In the genomic region with DNA sequence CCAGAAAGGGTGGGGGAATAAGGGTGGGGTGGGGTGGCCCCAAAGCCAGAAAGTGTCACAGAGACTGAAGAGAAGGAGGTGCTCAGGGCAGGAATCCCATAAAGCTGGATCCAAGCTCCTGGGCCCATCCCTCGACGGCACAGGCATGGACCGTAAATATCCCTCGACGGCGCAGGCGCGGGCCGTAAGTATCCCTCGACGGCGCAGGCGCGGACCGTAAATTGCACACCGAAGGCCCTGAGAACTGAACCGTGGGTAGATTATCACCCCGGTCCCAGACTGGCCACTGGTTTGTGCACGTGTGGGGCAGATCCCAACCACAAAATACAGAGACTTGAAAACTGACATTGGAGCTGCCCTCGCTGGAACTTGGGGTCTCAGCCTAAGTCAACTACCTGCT, we compare ENCODE assay signal across 35 cellular contexts. TPM values are rescaled to one million over a fixed set of nuclear protein-coding genes. Genes with fewer than 3 reads are reported as not detected.
"Had no signal": no experiment of that assay in that cellular context is flagged by ENCODE, and none has a peak within 500 bp of the region (broad histone marks: within the 10 kb centered on the region; RNA-seq: fewer than 3 reads in every experiment).

No MANE protein-coding gene starts in this region.

- H3K4me2 ChIP-seq: smooth muscle cell had no signal

- DNase-seq: central memory CD4-positive, alpha-beta T cell; colonic mucosa; effector CD8-positive, alpha-beta T cell; endodermal cell; foreskin keratinocyte; glutamatergic neuron; heart right ventricle; hippocampal formation; immature natural killer cell; mesenchymal stem cell; midbrain; naive thymus-derived CD4-positive, alpha-beta T cell; occipital lobe; stimulated activated CD4-positive, alpha-beta T cell treated with anti-CD3 and anti-CD28 coated beads, Interleukin-12 subunit alpha, Interleukin-12 subunit beta, amount 100 ng/mL, for 4 hours; stimulated activated CD4-positive, alpha-beta T cell treated with anti-CD3 and anti-CD28 coated beads, Interleukin-1b, Interleukin-23, amount 100 ng/mL, for 48 hours; stimulated activated CD4-positive, alpha-beta T cell treated with anti-CD3 and anti-CD28 coated beads, Interleukin-4, amount 100 ng/mL, for 24 hours; stimulated activated naive CD8-positive, alpha-beta T cell treated with anti-CD3 and anti-CD28 coated beads, Interleukin-15, Interleukin-2, amounts not matched to agents 100 U/mL and 50 U/mL, for 24 hours; substantia nigra; testis; tibial artery had no signal

- H3K4me3 ChIP-seq: colonic mucosa, esophagus muscularis mucosa, heart right ventricle, pancreas, smooth muscle cell, testis, tibial artery had no signal

- FAIRE-seq: endothelial cell of umbilical vein, keratinocyte, pancreas had no signal

- H3K4me1 Mint-ChIP-seq: nephron had no signal

- H3K36me3 Mint-ChIP-seq: immature natural killer cell; naive thymus-derived CD4-positive, alpha-beta T cell; stimulated activated effector memory CD8-positive, alpha-beta T cell treated with anti-CD3 and anti-CD28 coated beads, Interleukin-12 subunit alpha, Interleukin-12 subunit beta, amount 100 ng/mL, for 72 hours had no signal

- H3K36me3 ChIP-seq: colonic mucosa, esophagus muscularis mucosa, heart right ventricle, pancreas, tibial artery had no signal

- H3K4me1 ChIP-seq: colonic mucosa, foreskin keratinocyte, testis, tibial artery had no signal

- H3K4me3 Mint-ChIP-seq: dendritic cell treated with granulocyte-macrophage colony-stimulating factor and Interleukin-4, amounts not matched to agents 40 ng/mL and 50 ng/mL, for 4 days; endodermal cell; immature natural killer cell; naive thymus-derived CD4-positive, alpha-beta T cell; nephron; stimulated activated effector memory CD8-positive, alpha-beta T cell treated with anti-CD3 and anti-CD28 coated beads, Interleukin-12 subunit alpha, Interleukin-12 subunit beta, amount 100 ng/mL, for 72 hours; type B pancreatic cell had no signal

- H3K9me3 Mint-ChIP-seq: dendritic cell treated with granulocyte-macrophage colony-stimulating factor and Interleukin-4, amounts not matched to agents 40 ng/mL and 50 ng/mL, for 4 days; immature natural killer cell; naive thymus-derived CD4-positive, alpha-beta T cell; nephron; stimulated activated effector memory CD8-positive, alpha-beta T cell treated with anti-CD3 and anti-CD28 coated beads, Interleukin-12 subunit alpha, Interleukin-12 subunit beta, amount 100 ng/mL, for 72 hours; type B pancreatic cell had no signal

- H3K27ac Mint-ChIP-seq: dendritic cell treated with granulocyte-macrophage colony-stimulating factor and Interleukin-4, amounts not matched to agents 40 ng/mL and 50 ng/mL, for 4 days; endodermal cell; nephron; stimulated activated effector memory CD8-positive, alpha-beta T cell treated with anti-CD3 and anti-CD28 coated beads, Interleukin-12 subunit alpha, Interleukin-12 subunit beta, amount 100 ng/mL, for 72 hours; type B pancreatic cell had no signal

- H3K27me3 ChIP-seq: colonic mucosa, esophagus muscularis mucosa, pancreas, testis had no signal

- H3K27ac ChIP-seq: colonic mucosa, esophagus muscularis mucosa, foreskin keratinocyte, heart right ventricle, pancreas, testis, tibial artery had no signal

- ATAC-seq: foreskin keratinocyte; heart right ventricle; naive thymus-derived CD4-positive, alpha-beta T cell; pancreas; sciatic nerve; stimulated activated effector memory CD8-positive, alpha-beta T cell treated with anti-CD3 and anti-CD28 coated beads, Interleukin-12 subunit alpha, Interleukin-12 subunit beta, amount 100 ng/mL, for 72 hours; stimulated activated naive CD8-positive, alpha-beta T cell treated with anti-CD3 and anti-CD28 coated beads, Interleukin-15, Interleukin-2, amounts not matched to agents 100 U/mL and 50 U/mL, for 24 hours had no signal

- H3K9me3 ChIP-seq: colonic mucosa, esophagus muscularis mucosa, heart right ventricle, pancreas, testis, tibial artery had no signal

RNA-seq across cellular contexts. Expression of gene MUC4, which starts 41.3 kb away (rescaled TPM):
- total RNA-seq: endothelial cell of umbilical vein, fibroblast of lung, foreskin keratinocyte, heart right ventricle, lower leg skin, lung microvascular endothelial cell, occipital lobe, posterior vena cava, smooth muscle cell had no signal
- polyA plus RNA-seq: fibroblast of lung; foreskin keratinocyte; keratinocyte; naive thymus-derived CD4-positive, alpha-beta T cell; smooth muscle cell; urinary bladder had no signal
